Comparison of ENCODE assay signal across 12 cellular contexts in the genomic region with DNA sequence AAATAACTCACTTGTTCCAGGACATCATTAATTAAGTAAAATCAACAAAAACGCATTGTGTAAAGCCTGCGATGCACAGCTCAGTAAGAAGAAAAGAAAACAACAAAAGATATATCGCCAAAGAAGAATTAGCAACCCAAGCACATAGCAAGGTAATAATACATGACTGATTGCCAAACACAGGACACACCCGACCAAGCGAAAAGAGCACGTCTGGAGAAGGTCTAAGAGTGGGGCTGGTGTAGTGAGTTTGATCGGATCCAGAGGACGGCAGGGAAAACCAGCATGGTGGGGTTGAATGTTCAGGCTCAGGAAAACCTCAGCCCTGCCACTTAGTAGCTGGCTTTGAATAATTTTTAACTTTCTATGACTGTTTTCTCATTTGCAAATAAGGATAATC.
DNase-seq lines count a peak whose midpoint lies in the region; ATAC-seq and TF ChIP-seq lines count a peak whose summit lies in the region.
"Had no signal": no experiment of that assay in that cellular context is flagged by ENCODE, and none has a peak within 500 bp of the region (broad histone marks: within the 10 kb centered on the region; RNA-seq: fewer than 3 reads in every experiment).

No MANE protein-coding gene starts in this region.

- H3K27ac ChIP-seq in HCT116 (ENCODE audit: low read depth, low read length) (no peak overlapping the region), ascending aorta (peak overlapping the region in 1 of 2 donors; percentile 51)

- peaks cover 17% of the 10 kb centered on the region for H3K79me2 ChIP-seq in HCT116 (ENCODE audit: insufficient read depth, low read length)

- peaks cover 5% of the 10 kb centered on the region for H3K36me3 Mint-ChIP-seq in T-helper 17 cell (ENCODE audit: low read depth)
- peaks cover 2 to 10% of the 10 kb centered on the region in 2 donors for H3K36me3 Mint-ChIP-seq in stimulated activated naive B cell treated with anti-CD40 and anti-IgM and Interleukin-4, amounts not matched to agents 10 μg/mL and 1 μg/mL and 100 μg/mL, for 72 hours

- POLR2A ChIA-PET in HCT116 (lab: Charles Lee), result no interaction called here

- BruUV-seq in HCT116 (replicated peaks; lab: Mats Ljungman, UMichigan), result no TSS peak

- ATAC-seq in HCT116 (no peak), T-helper 17 cell (no peak)
- no peak for ATAC-seq in stimulated activated naive B cell treated with anti-CD40 and anti-IgM and Interleukin-4, amounts not matched to agents 10 μg/mL and 1 μg/mL and 100 μg/mL, for 72 hours (replicated peaks)

- no peak for TF ChIP-seq POLR2A in HCT116 (IDR thresholded peaks at IDR 0.05; ENCODE audit: borderline replicate concordance, extremely low read depth, insufficient read depth, insufficient read length)

- H3K4me3 ChIP-seq in HCT116 (replicated peaks in 1 of 2; ENCODE audit: low read depth in 1 of 2, low read length in 2 of 2), result no peak overlapping the region
- no peak overlapping the region for H3K4me3 ChIP-seq in ascending aorta
- no peak overlapping the region for H3K4me3 ChIP-seq in foreskin fibroblast (ENCODE audit: low read depth in 1 of 2, low read length in 2 of 2)

- H3K27ac Mint-ChIP-seq in T-helper 17 cell, result peak overlapping the region; percentile 90
- peak overlapping the region; percentile 53 for H3K27ac Mint-ChIP-seq in stimulated activated naive B cell treated with anti-CD40 and anti-IgM and Interleukin-4, amounts not matched to agents 10 μg/mL and 1 μg/mL and 100 μg/mL, for 72 hours
- H3K27ac Mint-ChIP-seq: activated CD4-positive, alpha-beta T cell treated with anti-CD3 and anti-CD28 coated beads, Interleukin-2, amount 10 ng/mL, durations not matched to agents 7 days and 5 days had no signal

- RAD21 ChIA-PET in HCT116 (lab: Charles Lee; ENCODE audit: low non-redundant PET in 1 of 2, low total read pairs in 2 of 2, uncharacterized antibody in 2 of 2, unreplicated experiment in 2 of 2), result no interaction called here

- H3K4me2 ChIP-seq in HCT116 (ENCODE audit: low read length), result peak overlapping the region; percentile 21; the same call in 1 of the 2 replicates

- no peaks in the 10 kb centered on the region; the same call in 1 of the 2 replicates for H4K20me1 ChIP-seq in HCT116 (ENCODE audit: insufficient read depth)

- no peak for TF ChIP-seq RAD21 in HCT116 (IDR thresholded peaks at IDR 0.05; ENCODE audit: low read depth)

- no peaks in the 10 kb centered on the region; the same call in 1 of the 2 replicates for H3K27me3 ChIP-seq in HCT116 (ENCODE audit: insufficient read depth, low read length)
- H3K27me3 ChIP-seq in ascending aorta, result no peaks in the 10 kb centered on the region

- H3K27me3 Mint-ChIP-seq in T-helper 17 cell, result no peaks in the 10 kb centered on the region
- no peaks in the 10 kb centered on the region for H3K27me3 Mint-ChIP-seq in stimulated activated naive B cell treated with anti-CD40 and anti-IgM and Interleukin-4, amounts not matched to agents 10 μg/mL and 1 μg/mL and 100 μg/mL, for 72 hours
- H3K27me3 Mint-ChIP-seq: activated CD4-positive, alpha-beta T cell treated with anti-CD3 and anti-CD28 coated beads, Interleukin-2, amount 10 ng/mL, durations not matched to agents 7 days and 5 days had no signal

- no peaks in the 10 kb centered on the region for H3K9me2 ChIP-seq in HCT116 (ENCODE audit: insufficient read depth)

- H3K4me1 Mint-ChIP-seq in T-helper 17 cell, result peaks cover 78% of the 10 kb centered on the region
- H3K4me1 Mint-ChIP-seq in stimulated activated naive B cell treated with anti-CD40 and anti-IgM and Interleukin-4, amounts not matched to agents 10 μg/mL and 1 μg/mL and 100 μg/mL, for 72 hours, result peaks cover 65 to 87% of the 10 kb centered on the region in 2 donors

- H3K36me3 ChIP-seq in HCT116 (ENCODE audit: control insufficient read depth in 1 of 2, insufficient read depth in 2 of 2, low read length in 2 of 2) (no peaks in the 10 kb centered on the region), ascending aorta (no peaks in the 10 kb centered on the region)

- H3K4me3 Mint-ChIP-seq in T-helper 17 cell, result peak overlapping the region; percentile 19
- H3K4me3 Mint-ChIP-seq in stimulated activated naive B cell treated with anti-CD40 and anti-IgM and Interleukin-4, amounts not matched to agents 10 μg/mL and 1 μg/mL and 100 μg/mL, for 72 hours, result no peak overlapping the region
- H3K4me3 Mint-ChIP-seq: activated CD4-positive, alpha-beta T cell treated with anti-CD3 and anti-CD28 coated beads, Interleukin-2, amount 10 ng/mL, durations not matched to agents 7 days and 5 days had no signal

- intact Hi-C loops in HCT116 (cut with micrococcal nuclease), result no loop called here
- intact Hi-C loops in ascending aorta (cut with DNase I), result loop anchor here (5.0 kb wide), 1 partner anchor 171 kb away; no protein-coding TSS in a partner anchor

- DNase-seq in HCT116 (ENCODE audit: low read depth, low spot score) (no peak), T-helper 17 cell (no peak), glomerular visceral epithelial cell (ENCODE audit: extremely low spot score) (peak; percentile 45), ascending aorta (ENCODE audit: low spot score in 2 of 2) (no peak), HuH-7.5 (ENCODE audit: low spot score) (no peak), foreskin fibroblast (no peak)
- DNase-seq in stimulated activated naive B cell treated with anti-CD40 and anti-IgM and Interleukin-4, amounts not matched to agents 10 μg/mL and 1 μg/mL and 100 μg/mL, for 72 hours, result no peak
- DNase-seq: activated CD4-positive, alpha-beta T cell treated with anti-CD3 and anti-CD28 coated beads, Interleukin-2, amount 10 ng/mL, durations not matched to agents 7 days and 5 days; KG1; NCI-H1694; NCI-H510A treated with DMSO at 0.1 percent for 48 hours; stimulated activated CD4-positive, alpha-beta T cell treated with anti-CD3 and anti-CD28 coated beads, Interleukin-1b, Interleukin-23, amount 100 ng/mL, for 48 hours had no signal

- TF ChIP-seq CTCF in HCT116 (IDR thresholded peaks at IDR 0.05 in 2 of 3, conservative IDR thresholded peaks at IDR 0.05 in 1 of 3; ENCODE audit: borderline replicate concordance in 1 of 3, insufficient read depth in 1 of 3, low read depth in 2 of 3, low read length in 2 of 3) (no peak), ascending aorta (IDR thresholded peaks at IDR 0.05) (no peak), foreskin fibroblast (IDR thresholded peaks at IDR 0.05; ENCODE audit: low read depth, low read length) (no peak)

- H3K4me1 ChIP-seq in HCT116 (ENCODE audit: control insufficient read depth in 1 of 2, insufficient read depth in 2 of 2, low read length in 2 of 2), result peaks cover 30 to 52% of the 10 kb centered on the region in 2 experiments
- peaks cover 4 to 35% of the 10 kb centered on the region in 2 donors for H3K4me1 ChIP-seq in ascending aorta

- peaks cover 2 to 9% of the 10 kb centered on the region in 2 donors for H3K9me3 Mint-ChIP-seq in stimulated activated naive B cell treated with anti-CD40 and anti-IgM and Interleukin-4, amounts not matched to agents 10 μg/mL and 1 μg/mL and 100 μg/mL, for 72 hours
- H3K9me3 Mint-ChIP-seq: activated CD4-positive, alpha-beta T cell treated with anti-CD3 and anti-CD28 coated beads, Interleukin-2, amount 10 ng/mL, durations not matched to agents 7 days and 5 days had no signal

- H3K9me3 ChIP-seq in HCT116 (ENCODE audit: control insufficient read depth in 1 of 2, insufficient read depth in 1 of 2, low read depth in 1 of 2, low read length in 2 of 2), result no peaks in the 10 kb centered on the region
- no peaks in the 10 kb centered on the region for H3K9me3 ChIP-seq in T-helper 17 cell (ENCODE audit: control insufficient read depth, low read length, poor library complexity, severe bottlenecking)
- no peaks in the 10 kb centered on the region for H3K9me3 ChIP-seq in ascending aorta

- no peak overlapping the region for H2AFZ ChIP-seq in HCT116 (ENCODE audit: low read depth, low read length, poor library complexity, severe bottlenecking)

- H3K9ac ChIP-seq in HCT116 (ENCODE audit: low read length), result no peak overlapping the region

- CTCF ChIA-PET in HCT116 (lab: Charles Lee), result no interaction called here

TF ChIP-seq in HCT116, 20 proteins besides CTCF, POLR2A, EP300 and RAD21:
- TF ChIP-seq SRF (IDR thresholded peaks at IDR 0.05; ENCODE audit: low read depth), result no peak
TF ChIP-seq in HCT116: peak in this region for 0.
